1 cellular context compared by ENCODE assay signal in the genomic region with DNA sequence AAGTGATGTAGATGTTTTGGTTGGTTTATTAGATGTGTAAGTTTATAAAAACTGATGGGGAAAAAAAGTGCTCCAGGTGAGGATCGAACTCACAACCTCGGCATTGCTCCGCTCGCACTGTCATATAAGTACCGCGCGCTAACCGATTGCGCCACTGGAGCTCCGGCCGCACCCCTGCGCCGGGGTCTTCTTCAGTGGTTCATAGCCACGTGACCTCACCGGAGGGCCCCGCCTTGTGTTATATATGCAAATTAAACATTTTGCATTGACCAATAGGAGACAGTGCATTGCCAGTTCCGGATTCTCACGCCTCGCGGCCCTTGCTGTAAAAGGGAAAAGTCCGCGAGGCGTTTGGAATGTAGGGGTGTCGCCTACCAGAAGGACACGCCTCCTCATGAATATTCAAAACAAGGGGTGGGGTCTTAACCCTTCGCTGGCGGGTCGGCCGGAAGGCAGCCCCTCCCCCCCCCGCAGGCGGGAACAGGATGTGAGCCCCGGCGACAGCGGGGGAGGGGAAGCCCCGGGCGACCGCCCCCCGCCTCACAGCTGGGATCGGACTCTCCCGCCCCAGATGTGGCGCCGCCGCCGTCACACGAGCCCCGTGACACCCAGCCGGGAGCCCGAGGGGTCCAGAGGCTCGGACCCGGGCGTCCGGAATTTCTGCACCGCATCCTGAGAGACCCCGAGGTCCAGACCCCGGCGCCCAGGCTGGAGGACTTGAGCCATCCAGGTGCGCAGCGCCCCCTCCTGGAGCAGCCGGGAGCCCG.
TF ChIP-seq lines count a peak whose summit lies in the region.

A gene with protein sequence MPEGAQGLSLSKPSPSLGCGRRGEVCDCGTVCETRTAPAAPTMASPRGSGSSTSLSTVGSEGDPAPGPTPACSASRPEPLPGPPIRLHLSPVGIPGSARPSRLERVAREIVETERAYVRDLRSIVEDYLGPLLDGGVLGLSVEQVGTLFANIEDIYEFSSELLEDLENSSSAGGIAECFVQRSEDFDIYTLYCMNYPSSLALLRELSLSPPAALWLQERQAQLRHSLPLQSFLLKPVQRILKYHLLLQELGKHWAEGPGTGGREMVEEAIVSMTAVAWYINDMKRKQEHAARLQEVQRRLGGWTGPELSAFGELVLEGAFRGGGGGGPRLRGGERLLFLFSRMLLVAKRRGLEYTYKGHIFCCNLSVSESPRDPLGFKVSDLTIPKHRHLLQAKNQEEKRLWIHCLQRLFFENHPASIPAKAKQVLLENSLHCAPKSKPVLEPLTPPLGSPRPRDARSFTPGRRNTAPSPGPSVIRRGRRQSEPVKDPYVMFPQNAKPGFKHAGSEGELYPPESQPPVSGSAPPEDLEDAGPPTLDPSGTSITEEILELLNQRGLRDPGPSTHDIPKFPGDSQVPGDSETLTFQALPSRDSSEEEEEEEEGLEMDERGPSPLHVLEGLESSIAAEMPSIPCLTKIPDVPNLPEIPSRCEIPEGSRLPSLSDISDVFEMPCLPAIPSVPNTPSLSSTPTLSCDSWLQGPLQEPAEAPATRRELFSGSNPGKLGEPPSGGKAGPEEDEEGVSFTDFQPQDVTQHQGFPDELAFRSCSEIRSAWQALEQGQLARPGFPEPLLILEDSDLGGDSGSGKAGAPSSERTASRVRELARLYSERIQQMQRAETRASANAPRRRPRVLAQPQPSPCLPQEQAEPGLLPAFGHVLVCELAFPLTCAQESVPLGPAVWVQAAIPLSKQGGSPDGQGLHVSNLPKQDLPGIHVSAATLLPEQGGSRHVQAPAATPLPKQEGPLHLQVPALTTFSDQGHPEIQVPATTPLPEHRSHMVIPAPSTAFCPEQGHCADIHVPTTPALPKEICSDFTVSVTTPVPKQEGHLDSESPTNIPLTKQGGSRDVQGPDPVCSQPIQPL (N-terminal part only) (plus strand): TSS at position 570 of the 767 bp plus-strand sequence. CDS start 1,418 bp downstream, outside the sequence.

TF ChIP-seq in WTC11, 78 proteins besides CTCF, POLR2A, EP300 and RAD21 (continued from another document and continues in another):
- TF ChIP-seq, protein P1, sequence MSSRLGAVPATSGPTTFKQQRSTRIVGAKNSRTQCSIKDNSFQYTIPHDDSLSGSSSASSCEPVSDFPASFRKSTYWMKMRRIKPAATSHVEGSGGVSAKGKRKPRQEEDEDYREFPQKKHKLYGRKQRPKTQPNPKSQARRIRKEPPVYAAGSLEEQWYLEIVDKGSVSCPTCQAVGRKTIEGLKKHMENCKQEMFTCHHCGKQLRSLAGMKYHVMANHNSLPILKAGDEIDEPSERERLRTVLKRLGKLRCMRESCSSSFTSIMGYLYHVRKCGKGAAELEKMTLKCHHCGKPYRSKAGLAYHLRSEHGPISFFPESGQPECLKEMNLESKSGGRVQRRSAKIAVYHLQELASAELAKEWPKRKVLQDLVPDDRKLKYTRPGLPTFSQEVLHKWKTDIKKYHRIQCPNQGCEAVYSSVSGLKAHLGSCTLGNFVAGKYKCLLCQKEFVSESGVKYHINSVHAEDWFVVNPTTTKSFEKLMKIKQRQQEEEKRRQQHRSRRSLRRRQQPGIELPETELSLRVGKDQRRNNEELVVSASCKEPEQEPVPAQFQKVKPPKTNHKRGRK (CRISPR knock-in tag; IDR thresholded peaks at IDR 0.05; ENCODE audit: borderline replicate concordance): no peak
- TF ChIP-seq ZNF232 (CRISPR knock-in tag; IDR thresholded peaks at IDR 0.05) (no peak), FOXP1 (CRISPR knock-in tag; IDR thresholded peaks at IDR 0.05; ENCODE audit: borderline replicate concordance) (peak; percentile 26; the same call in 1 of the 2 replicates), IRF2 (CRISPR knock-in tag; IDR thresholded peaks at IDR 0.05; ENCODE audit: borderline replicate concordance, low read depth) (no peak), GRHL2 (CRISPR knock-in tag; IDR thresholded peaks at IDR 0.05; ENCODE audit: insufficient replicate concordance, severe bottlenecking) (no peak), RELA (CRISPR knock-in tag; IDR thresholded peaks at IDR 0.05; ENCODE audit: borderline replicate concordance) (no peak), NFE2L1 (CRISPR knock-in tag; IDR thresholded peaks at IDR 0.05) (no peak), ESRRA (CRISPR knock-in tag; IDR thresholded peaks at IDR 0.05; ENCODE audit: borderline replicate concordance) (no peak), NR3C1 (CRISPR knock-in tag; conservative IDR thresholded peaks at IDR 0.05; ENCODE audit: low read depth) (no peak), TEAD1 (CRISPR knock-in tag; IDR thresholded peaks at IDR 0.05) (no peak; the same call in 1 of the 2 replicates), FOXK1 (CRISPR knock-in tag; IDR thresholded peaks at IDR 0.05) (no peak), SMAD4 (CRISPR knock-in tag; IDR thresholded peaks at IDR 0.05) (0 out of 2 replicates have a peak, but pooled peaks have one; percentile 17), CREM (CRISPR knock-in tag; IDR thresholded peaks at IDR 0.05) (0 out of 2 replicates have a peak, but pooled peaks have one; percentile 64), FOXJ3 (CRISPR knock-in tag; IDR thresholded peaks at IDR 0.05; ENCODE audit: borderline replicate concordance) (no peak), ATF1 (CRISPR knock-in tag; IDR thresholded peaks at IDR 0.05) (no peak), GTF2I (CRISPR knock-in tag; conservative IDR thresholded peaks at IDR 0.05) (no peak), MYBL2 (CRISPR knock-in tag; IDR thresholded peaks at IDR 0.05) (0 out of 2 replicates have a peak, but pooled peaks have one; percentile 42), ZNF121 (CRISPR knock-in tag; IDR thresholded peaks at IDR 0.05) (no peak), CREB1 (CRISPR knock-in tag; IDR thresholded peaks at IDR 0.05) (0 out of 2 replicates have a peak, but pooled peaks have one; percentile 22), ETV6 (CRISPR knock-in tag; IDR thresholded peaks at IDR 0.05) (no peak), TCF7 (CRISPR knock-in tag; IDR thresholded peaks at IDR 0.05; ENCODE audit: low read depth) (no peak), PRRX2 (CRISPR knock-in tag; IDR thresholded peaks at IDR 0.05) (0 out of 2 replicates have a peak, but pooled peaks have one; percentile 37), NR1H2 (CRISPR knock-in tag; IDR thresholded peaks at IDR 0.05) (no peak)
- TF ChIP-seq, protein P2, sequence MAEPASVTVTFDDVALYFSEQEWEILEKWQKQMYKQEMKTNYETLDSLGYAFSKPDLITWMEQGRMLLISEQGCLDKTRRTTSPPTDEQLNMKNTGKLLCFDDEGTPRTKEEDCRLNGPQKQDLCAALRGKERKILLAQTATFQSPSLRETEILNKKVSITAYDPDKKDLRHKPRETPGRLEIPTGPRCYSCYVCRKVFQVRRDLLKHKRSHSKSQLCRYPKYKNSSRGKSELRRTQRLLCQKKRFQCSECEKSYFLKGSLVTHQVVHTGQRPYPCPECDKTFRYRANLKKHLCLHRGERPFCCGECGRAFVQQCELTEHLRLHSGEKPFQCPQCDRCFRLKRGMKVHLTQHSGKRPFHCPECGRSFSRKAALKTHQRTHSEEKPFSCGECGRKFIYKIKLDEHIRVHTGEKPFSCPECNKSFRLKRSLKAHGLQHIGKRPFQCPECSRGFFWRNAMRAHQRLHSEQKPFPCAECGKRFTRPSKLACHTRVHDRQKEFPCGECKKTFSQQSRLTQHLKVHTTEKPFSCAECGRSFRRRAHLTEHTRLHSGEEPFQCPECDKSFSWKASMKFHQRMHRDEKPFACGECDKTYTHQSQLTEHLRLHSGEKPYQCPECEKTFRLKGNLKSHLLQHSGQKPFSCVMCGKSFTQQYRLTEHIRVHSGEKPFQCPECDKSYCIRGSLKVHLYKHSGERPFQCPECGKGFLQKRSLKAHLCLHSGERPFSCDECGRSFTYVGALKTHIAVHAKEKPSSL (CRISPR knock-in tag; conservative IDR thresholded peaks at IDR 0.05): no peak
- TF ChIP-seq, protein P3, sequence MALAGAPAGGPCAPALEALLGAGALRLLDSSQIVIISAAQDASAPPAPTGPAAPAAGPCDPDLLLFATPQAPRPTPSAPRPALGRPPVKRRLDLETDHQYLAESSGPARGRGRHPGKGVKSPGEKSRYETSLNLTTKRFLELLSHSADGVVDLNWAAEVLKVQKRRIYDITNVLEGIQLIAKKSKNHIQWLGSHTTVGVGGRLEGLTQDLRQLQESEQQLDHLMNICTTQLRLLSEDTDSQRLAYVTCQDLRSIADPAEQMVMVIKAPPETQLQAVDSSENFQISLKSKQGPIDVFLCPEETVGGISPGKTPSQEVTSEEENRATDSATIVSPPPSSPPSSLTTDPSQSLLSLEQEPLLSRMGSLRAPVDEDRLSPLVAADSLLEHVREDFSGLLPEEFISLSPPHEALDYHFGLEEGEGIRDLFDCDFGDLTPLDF (CRISPR knock-in tag; IDR thresholded peaks at IDR 0.05): 0 out of 2 replicates have a peak, but pooled peaks have one; percentile 67
- TF ChIP-seq, protein P4, sequence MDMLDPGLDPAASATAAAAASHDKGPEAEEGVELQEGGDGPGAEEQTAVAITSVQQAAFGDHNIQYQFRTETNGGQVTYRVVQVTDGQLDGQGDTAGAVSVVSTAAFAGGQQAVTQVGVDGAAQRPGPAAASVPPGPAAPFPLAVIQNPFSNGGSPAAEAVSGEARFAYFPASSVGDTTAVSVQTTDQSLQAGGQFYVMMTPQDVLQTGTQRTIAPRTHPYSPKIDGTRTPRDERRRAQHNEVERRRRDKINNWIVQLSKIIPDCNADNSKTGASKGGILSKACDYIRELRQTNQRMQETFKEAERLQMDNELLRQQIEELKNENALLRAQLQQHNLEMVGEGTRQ (CRISPR knock-in tag; IDR thresholded peaks at IDR 0.05): peak; percentile 89
- TF ChIP-seq, protein P5, sequence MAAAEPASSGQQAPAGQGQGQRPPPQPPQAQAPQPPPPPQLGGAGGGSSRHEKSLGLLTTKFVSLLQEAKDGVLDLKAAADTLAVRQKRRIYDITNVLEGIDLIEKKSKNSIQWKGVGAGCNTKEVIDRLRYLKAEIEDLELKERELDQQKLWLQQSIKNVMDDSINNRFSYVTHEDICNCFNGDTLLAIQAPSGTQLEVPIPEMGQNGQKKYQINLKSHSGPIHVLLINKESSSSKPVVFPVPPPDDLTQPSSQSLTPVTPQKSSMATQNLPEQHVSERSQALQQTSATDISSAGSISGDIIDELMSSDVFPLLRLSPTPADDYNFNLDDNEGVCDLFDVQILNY (CRISPR knock-in tag; IDR thresholded peaks at IDR 0.05): peak; percentile 82; the same call in 1 of the 2 replicates
- TF ChIP-seq, protein P6, sequence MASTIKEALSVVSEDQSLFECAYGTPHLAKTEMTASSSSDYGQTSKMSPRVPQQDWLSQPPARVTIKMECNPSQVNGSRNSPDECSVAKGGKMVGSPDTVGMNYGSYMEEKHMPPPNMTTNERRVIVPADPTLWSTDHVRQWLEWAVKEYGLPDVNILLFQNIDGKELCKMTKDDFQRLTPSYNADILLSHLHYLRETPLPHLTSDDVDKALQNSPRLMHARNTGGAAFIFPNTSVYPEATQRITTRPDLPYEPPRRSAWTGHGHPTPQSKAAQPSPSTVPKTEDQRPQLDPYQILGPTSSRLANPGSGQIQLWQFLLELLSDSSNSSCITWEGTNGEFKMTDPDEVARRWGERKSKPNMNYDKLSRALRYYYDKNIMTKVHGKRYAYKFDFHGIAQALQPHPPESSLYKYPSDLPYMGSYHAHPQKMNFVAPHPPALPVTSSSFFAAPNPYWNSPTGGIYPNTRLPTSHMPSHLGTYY (CRISPR knock-in tag; IDR thresholded peaks at IDR 0.05): 0 out of 2 replicates have a peak, but pooled peaks have one; percentile 73
- TF ChIP-seq, protein P7, sequence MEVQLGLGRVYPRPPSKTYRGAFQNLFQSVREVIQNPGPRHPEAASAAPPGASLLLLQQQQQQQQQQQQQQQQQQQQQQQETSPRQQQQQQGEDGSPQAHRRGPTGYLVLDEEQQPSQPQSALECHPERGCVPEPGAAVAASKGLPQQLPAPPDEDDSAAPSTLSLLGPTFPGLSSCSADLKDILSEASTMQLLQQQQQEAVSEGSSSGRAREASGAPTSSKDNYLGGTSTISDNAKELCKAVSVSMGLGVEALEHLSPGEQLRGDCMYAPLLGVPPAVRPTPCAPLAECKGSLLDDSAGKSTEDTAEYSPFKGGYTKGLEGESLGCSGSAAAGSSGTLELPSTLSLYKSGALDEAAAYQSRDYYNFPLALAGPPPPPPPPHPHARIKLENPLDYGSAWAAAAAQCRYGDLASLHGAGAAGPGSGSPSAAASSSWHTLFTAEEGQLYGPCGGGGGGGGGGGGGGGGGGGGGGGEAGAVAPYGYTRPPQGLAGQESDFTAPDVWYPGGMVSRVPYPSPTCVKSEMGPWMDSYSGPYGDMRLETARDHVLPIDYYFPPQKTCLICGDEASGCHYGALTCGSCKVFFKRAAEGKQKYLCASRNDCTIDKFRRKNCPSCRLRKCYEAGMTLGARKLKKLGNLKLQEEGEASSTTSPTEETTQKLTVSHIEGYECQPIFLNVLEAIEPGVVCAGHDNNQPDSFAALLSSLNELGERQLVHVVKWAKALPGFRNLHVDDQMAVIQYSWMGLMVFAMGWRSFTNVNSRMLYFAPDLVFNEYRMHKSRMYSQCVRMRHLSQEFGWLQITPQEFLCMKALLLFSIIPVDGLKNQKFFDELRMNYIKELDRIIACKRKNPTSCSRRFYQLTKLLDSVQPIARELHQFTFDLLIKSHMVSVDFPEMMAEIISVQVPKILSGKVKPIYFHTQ (CRISPR knock-in tag; IDR thresholded peaks at IDR 0.05): peak; percentile 84
- TF ChIP-seq, protein P8, sequence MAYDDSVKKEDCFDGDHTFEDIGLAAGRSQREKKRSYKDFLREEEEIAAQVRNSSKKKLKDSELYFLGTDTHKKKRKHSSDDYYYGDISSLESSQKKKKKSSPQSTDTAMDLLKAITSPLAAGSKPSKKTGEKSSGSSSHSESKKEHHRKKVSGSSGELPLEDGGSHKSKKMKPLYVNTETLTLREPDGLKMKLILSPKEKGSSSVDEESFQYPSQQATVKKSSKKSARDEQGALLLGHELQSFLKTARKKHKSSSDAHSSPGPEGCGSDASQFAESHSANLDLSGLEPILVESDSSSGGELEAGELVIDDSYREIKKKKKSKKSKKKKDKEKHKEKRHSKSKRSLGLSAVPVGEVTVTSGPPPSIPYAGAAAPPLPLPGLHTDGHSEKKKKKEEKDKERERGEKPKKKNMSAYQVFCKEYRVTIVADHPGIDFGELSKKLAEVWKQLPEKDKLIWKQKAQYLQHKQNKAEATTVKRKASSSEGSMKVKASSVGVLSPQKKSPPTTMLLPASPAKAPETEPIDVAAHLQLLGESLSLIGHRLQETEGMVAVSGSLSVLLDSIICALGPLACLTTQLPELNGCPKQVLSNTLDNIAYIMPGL (CRISPR knock-in tag; IDR thresholded peaks at IDR 0.05): peak; percentile 82; the same call in 1 of the 2 replicates
- TF ChIP-seq, protein P9, sequence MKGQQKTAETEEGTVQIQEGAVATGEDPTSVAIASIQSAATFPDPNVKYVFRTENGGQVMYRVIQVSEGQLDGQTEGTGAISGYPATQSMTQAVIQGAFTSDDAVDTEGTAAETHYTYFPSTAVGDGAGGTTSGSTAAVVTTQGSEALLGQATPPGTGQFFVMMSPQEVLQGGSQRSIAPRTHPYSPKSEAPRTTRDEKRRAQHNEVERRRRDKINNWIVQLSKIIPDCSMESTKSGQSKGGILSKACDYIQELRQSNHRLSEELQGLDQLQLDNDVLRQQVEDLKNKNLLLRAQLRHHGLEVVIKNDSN (CRISPR knock-in tag; IDR thresholded peaks at IDR 0.05): peak; percentile 86
- TF ChIP-seq, protein P10, sequence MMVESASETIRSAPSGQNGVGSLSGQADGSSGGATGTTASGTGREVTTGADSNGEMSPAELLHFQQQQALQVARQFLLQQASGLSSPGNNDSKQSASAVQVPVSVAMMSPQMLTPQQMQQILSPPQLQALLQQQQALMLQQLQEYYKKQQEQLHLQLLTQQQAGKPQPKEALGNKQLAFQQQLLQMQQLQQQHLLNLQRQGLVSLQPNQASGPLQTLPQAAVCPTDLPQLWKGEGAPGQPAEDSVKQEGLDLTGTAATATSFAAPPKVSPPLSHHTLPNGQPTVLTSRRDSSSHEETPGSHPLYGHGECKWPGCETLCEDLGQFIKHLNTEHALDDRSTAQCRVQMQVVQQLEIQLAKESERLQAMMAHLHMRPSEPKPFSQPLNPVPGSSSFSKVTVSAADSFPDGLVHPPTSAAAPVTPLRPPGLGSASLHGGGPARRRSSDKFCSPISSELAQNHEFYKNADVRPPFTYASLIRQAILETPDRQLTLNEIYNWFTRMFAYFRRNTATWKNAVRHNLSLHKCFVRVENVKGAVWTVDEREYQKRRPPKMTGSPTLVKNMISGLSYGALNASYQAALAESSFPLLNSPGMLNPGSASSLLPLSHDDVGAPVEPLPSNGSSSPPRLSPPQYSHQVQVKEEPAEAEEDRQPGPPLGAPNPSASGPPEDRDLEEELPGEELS (CRISPR knock-in tag; IDR thresholded peaks at IDR 0.05): no peak
